ENCODE assay signal across 31 cellular contexts in the genomic region with DNA sequence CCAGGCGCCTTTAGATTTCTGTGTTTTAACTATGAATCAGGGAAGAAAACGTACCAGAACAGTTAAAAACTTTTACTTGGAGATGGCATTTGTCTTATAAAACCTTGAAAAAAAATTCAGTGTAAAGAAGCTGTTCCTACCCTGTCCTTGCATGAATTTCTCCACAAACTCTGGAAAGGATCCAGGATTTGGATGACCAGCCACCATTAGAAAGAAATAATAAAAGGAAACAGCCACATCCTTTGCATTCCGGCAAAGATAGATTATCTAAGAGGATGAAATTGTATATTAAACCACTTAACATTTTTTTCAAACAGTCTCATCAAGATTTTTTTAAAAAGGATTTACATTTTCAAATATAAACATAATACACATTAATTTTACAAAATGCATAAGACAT. TPM values are rescaled to one million over a fixed set of nuclear protein-coding genes. Genes with fewer than 3 reads are reported as not detected.
"Had no signal": no experiment of that assay in that cellular context is flagged by ENCODE, and none has a peak within 500 bp of the region (broad histone marks: within the 10 kb centered on the region; RNA-seq: fewer than 3 reads in every experiment).

No MANE protein-coding gene starts in this region.

- H3K4me3 ChIP-seq: ascending aorta, body of pancreas, MG63, Peyer's patch, SJSA1 had no signal

- H3K9me3 ChIP-seq: ascending aorta, body of pancreas, MG63, Peyer's patch, SJSA1 had no signal

- FAIRE-seq: bronchial epithelial cell, TTC549 had no signal

- H3K4me1 ChIP-seq: ascending aorta, body of pancreas, Peyer's patch, SJSA1 had no signal

- H3K4me2 ChIP-seq: KMS-11 had no signal

- ATAC-seq: activated CD8-positive, alpha-beta memory T cell treated with anti-CD3 and anti-CD28 coated beads, Interleukin-2, amount 10 ng/mL, durations not matched to agents 7 days and 5 days; activated naive CD8-positive, alpha-beta T cell treated with anti-CD3 and anti-CD28 coated beads, Interleukin-2, amount 50 U/mL, for 24 hours; body of pancreas; T-cell had no signal

- H3K9ac ChIP-seq: KMS-11 had no signal

- H3K36me3 ChIP-seq: ascending aorta, MG63, Peyer's patch, SJSA1 had no signal

- H3K27ac ChIP-seq: ascending aorta, body of pancreas, KMS-11, Peyer's patch, SJSA1 had no signal

- H3K27me3 ChIP-seq: ascending aorta, body of pancreas, MG63, Peyer's patch, SJSA1 had no signal

- DNase-seq: activated B cell treated with CpG ODN at 0.5 μM for 24 hours; activated CD4-positive, alpha-beta T cell treated with anti-CD3 and anti-CD28 coated beads for 1 hour; activated CD4-positive, alpha-beta T cell treated with anti-CD3 and anti-CD28 coated beads, Interleukin-2, amount 10 ng/mL, durations not matched to agents 24 days and 14 days; activated CD4-positive, alpha-beta T cell treated with anti-CD3 and anti-CD28 coated beads, Interleukin-2, amount 50 U/mL, for 48 hours; activated CD8-positive, alpha-beta memory T cell treated with anti-CD3 and anti-CD28 coated beads, Interleukin-2, amount 10 ng/mL, durations not matched to agents 7 days and 5 days; activated effector memory CD4-positive, alpha-beta T cell treated with Interleukin-2 at 50 U/mL for 16 hours; activated naive CD4-positive, alpha-beta T cell; activated naive CD8-positive, alpha-beta T cell treated with anti-CD3 and anti-CD28 coated beads, Interleukin-2, amount 50 U/mL, for 24 hours; activated T-cell treated with anti-CD3 and anti-CD28 coated beads, Interleukin-2, amount 50 U/mL, for 24 hours; amniotic stem cell; body of pancreas; central memory CD4-positive, alpha-beta T cell; MG63; NCI-H1105; NCI-H1436; NCI-H1694 treated with DMSO at 0.1 percent for 48 hours; NCI-H2029 treated with DMSO at 0.1 percent for 48 hours; NCI-H510A treated with DMSO at 0.1 percent for 48 hours; NCI-H69; NK-92 treated with Interleukin-12 subunit alpha and Interleukin-12 subunit beta, amount 100 ng/mL, for 24 hours; OCI-M1; Peyer's patch; SHP77; T-cell; T1000 had no signal

RNA-seq across cellular contexts. Expression of gene SULT1E1, which starts 10.6 kb away (rescaled TPM):
- total RNA-seq: activated B cell treated with CpG ODN at 0.5 μM for 24 hours; activated CD4-positive, alpha-beta T cell treated with anti-CD3 and anti-CD28 coated beads, Interleukin-2, amount 10 ng/mL, durations not matched to agents 24 days and 14 days; activated CD8-positive, alpha-beta memory T cell treated with anti-CD3 and anti-CD28 coated beads, Interleukin-2, amount 10 ng/mL, durations not matched to agents 7 days and 5 days; activated T-helper 1 cell treated with anti-CD3 and anti-CD28 coated beads, Interleukin-12 subunit alpha, Interleukin-12 subunit beta, Interleukin-2, Interleukin-4 antibody, amounts not matched to agents 30 ng/mL and 10 ng/mL and 1 ng/mL, durations not matched to agents 14 hours and 24 hours and 36 hours; ascending aorta; SJSA1; T-cell had no signal
